ENCODE assay signal across 8 cellular contexts in genomic region chr9:121992571-121993212, GRCh38.
A peak's percentile ranks its signal among the peaks of the same experiment; 100 is the strongest.
DNase-seq lines count a peak whose midpoint lies in the region; ATAC-seq and TF ChIP-seq lines count a peak whose summit lies in the region.

No MANE protein-coding gene starts in this region.

- no peak for TF ChIP-seq POLR2A in heart left ventricle (IDR thresholded peaks at IDR 0.05)

- H3K79me2 ChIP-seq in Karpas-422 (ENCODE audit: low read length), result no peaks in the 10 kb centered on the region

- peak; percentile 75 for TF ChIP-seq CTCF in Panc1 (IDR thresholded peaks at IDR 0.05)
- peak; percentile 77 to 95 (median 86) for TF ChIP-seq CTCF in heart left ventricle (IDR thresholded peaks at IDR 0.05)

- H3K9me3 ChIP-seq in Karpas-422 (ENCODE audit: low read length) (no peaks in the 10 kb centered on the region), Panc1 (ENCODE audit: control insufficient read depth, insufficient read depth, low read depth, low read length) (no peaks in the 10 kb centered on the region), heart left ventricle (no peaks in the 10 kb centered on the region)

- POLR2A ChIA-PET in Panc1 (lab: Charles Lee), result no interaction called here

- CTCF ChIA-PET in Panc1 (lab: Charles Lee), result no interaction called here

- H3K4me2 ChIP-seq in Karpas-422 (ENCODE audit: low read depth, low read length, poor library complexity, severe bottlenecking), result no peak overlapping the region

- no peaks in the 10 kb centered on the region for H3K36me3 Mint-ChIP-seq in activated naive CD8-positive, alpha-beta T cell treated with anti-CD3 and anti-CD28 coated beads, Interleukin-2, amount 50 U/mL, for 24 hours (ENCODE audit: low read depth)

- H3K27ac ChIP-seq in Karpas-422 (ENCODE audit: low read length), result no peak overlapping the region
- no peak overlapping the region for H3K27ac ChIP-seq in Panc1 (ENCODE audit: low read length)
- no peak overlapping the region for H3K27ac ChIP-seq in heart left ventricle

- ATAC-seq in Panc1 (peak; percentile 94), heart left ventricle (peak; percentile 61 to 78 (median 69)), HG02870 (IDR thresholded peaks at IDR 0.05; ENCODE audit: unreplicated experiment) (no peak)
- ATAC-seq in activated naive CD8-positive, alpha-beta T cell treated with anti-CD3 and anti-CD28 coated beads, Interleukin-2, amount 50 U/mL, for 24 hours, result peak; percentile 66

- 9 to 16% (median 13%) methylated on average over 8 of the region's 8 CpGs for WGBS in heart left ventricle, 4 donors

- H4K20me1 ChIP-seq in Karpas-422 (ENCODE audit: insufficient read depth, low read depth, low read length), result no peaks in the 10 kb centered on the region

- DNase-seq in NOMO-1 (lab: John Stamatoyannopoulos, UW; ENCODE audit: unreplicated experiment in 2 of 2) (peak; percentile 27 to 65), NOMO-1 treated with dmso at 0.1 percent for 144 hours (lab: John Stamatoyannopoulos, UW; ENCODE audit: unreplicated experiment) (no peak), Karpas-422 (peak; percentile 90), Panc1 (ENCODE audit: low read depth, low spot score) (peak; percentile 22), heart left ventricle (peak in 4 of 5 donors; percentile 58 to 71 (median 64)), pulmonary artery endothelial cell (ENCODE audit: low read depth, low spot score) (peak; percentile 27)
- peak; percentile 33 for DNase-seq in activated naive CD8-positive, alpha-beta T cell treated with anti-CD3 and anti-CD28 coated beads, Interleukin-2, amount 50 U/mL, for 24 hours

- H3K27me3 ChIP-seq in Karpas-422 (ENCODE audit: low read length) (no peaks in the 10 kb centered on the region), Panc1 (ENCODE audit: control insufficient read depth, insufficient read depth, low read length) (no peaks in the 10 kb centered on the region), heart left ventricle (no peaks in the 10 kb centered on the region)

- H3K4me1 Mint-ChIP-seq in activated naive CD8-positive, alpha-beta T cell treated with anti-CD3 and anti-CD28 coated beads, Interleukin-2, amount 50 U/mL, for 24 hours, result no peaks in the 10 kb centered on the region

- H3K36me3 ChIP-seq in Karpas-422 (ENCODE audit: insufficient read depth, low read length), result no peaks in the 10 kb centered on the region
- no peaks in the 10 kb centered on the region for H3K36me3 ChIP-seq in Panc1 (ENCODE audit: control insufficient read depth, insufficient read depth, low read length)
- H3K36me3 ChIP-seq in heart left ventricle, result peaks cover 0 to 13% (median 0%) of the 10 kb centered on the region in 9 donors

- H2AFZ ChIP-seq in Karpas-422 (ENCODE audit: low read length), result no peak overlapping the region

- H3K27me3 Mint-ChIP-seq in activated naive CD8-positive, alpha-beta T cell treated with anti-CD3 and anti-CD28 coated beads, Interleukin-2, amount 50 U/mL, for 24 hours, result no peaks in the 10 kb centered on the region

- no TSS peak for BruUV-seq in Panc1 (replicated peaks; lab: Mats Ljungman, UMichigan)

- no peaks in the 10 kb centered on the region for H3K9me3 Mint-ChIP-seq in activated naive CD8-positive, alpha-beta T cell treated with anti-CD3 and anti-CD28 coated beads, Interleukin-2, amount 50 U/mL, for 24 hours

- H3K4me3 Mint-ChIP-seq in activated naive CD8-positive, alpha-beta T cell treated with anti-CD3 and anti-CD28 coated beads, Interleukin-2, amount 50 U/mL, for 24 hours, result no peak overlapping the region

- H3K4me3 ChIP-seq in Karpas-422 (ENCODE audit: low read length), result no peak overlapping the region
- H3K4me3 ChIP-seq in Panc1 (ENCODE audit: low read depth in 2 of 2, low read length in 2 of 2), result no peak overlapping the region
- no peak overlapping the region for H3K4me3 ChIP-seq in heart left ventricle

- H3K4me1 ChIP-seq in Karpas-422 (ENCODE audit: low read length) (peaks cover 21% of the 10 kb centered on the region), Panc1 (ENCODE audit: control insufficient read depth, insufficient read depth, low read length) (no peaks in the 10 kb centered on the region), heart left ventricle (peaks cover 0 to 25% (median 4%) of the 10 kb centered on the region in 12 donors)

- H3K27ac Mint-ChIP-seq in activated naive CD8-positive, alpha-beta T cell treated with anti-CD3 and anti-CD28 coated beads, Interleukin-2, amount 50 U/mL, for 24 hours, result no peak overlapping the region

- in situ Hi-C loops in Panc1 (cut with HindIII; ENCODE audit: low pct_unique_long_range_greater_than_20kb, low sequenced_read_pairs), result no loop called here

- H3K9ac ChIP-seq in Karpas-422 (ENCODE audit: low read length), result peak overlapping the region; percentile 22

- intact Hi-C loops in Panc1 (cut with micrococcal nuclease; ENCODE audit: unreplicated experiment), result loop anchor here (1.0 to 10.0 kb wide), 5 partner anchors 250 to 446 kb away; no protein-coding TSS in a partner anchor
- intact Hi-C loops in heart left ventricle (cut with DNase I), result loop anchor here (1.0 to 10.0 kb wide), 18 partner anchors 130 to 446 kb away; no protein-coding TSS in a partner anchor

- H3K9me2 ChIP-seq in Karpas-422 (replicated peaks; ENCODE audit: insufficient read depth, low read length), result no peaks in the 10 kb centered on the region
